9 cellular contexts compared by ENCODE assay signal in the genomic region with DNA sequence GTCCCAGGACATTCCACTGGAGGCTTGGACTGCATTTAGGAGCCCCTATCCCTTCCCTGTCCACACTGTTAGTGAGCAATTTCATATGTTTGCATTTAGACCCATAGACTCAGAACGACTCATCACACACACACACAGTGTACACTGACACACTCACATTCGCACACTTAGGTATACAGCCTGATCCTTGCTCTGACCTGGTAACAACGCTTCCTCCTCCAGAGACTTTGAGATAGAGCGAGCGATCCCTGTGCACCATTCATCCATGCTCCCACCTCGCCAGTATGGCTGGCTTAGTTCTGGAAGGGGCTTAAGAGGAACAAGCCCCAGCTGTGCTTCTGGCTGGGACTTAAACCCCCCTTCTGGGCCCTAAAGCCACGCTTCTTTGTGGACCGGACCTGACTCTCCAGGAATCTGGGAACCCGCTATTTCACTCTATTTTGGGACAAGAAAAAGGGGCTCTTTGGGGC. TPM values are rescaled to one million over a fixed set of nuclear protein-coding genes. Genes with fewer than 3 reads are reported as not detected.
A peak's percentile ranks its signal among the peaks of the same experiment; 100 is the strongest.
DNase-seq lines count a peak whose midpoint lies in the region; ATAC-seq, FAIRE-seq and TF ChIP-seq lines count a peak whose summit lies in the region.
"Had no signal": no experiment of that assay in that cellular context is flagged by ENCODE, and none has a peak within 500 bp of the region (broad histone marks: within the 10 kb centered on the region; RNA-seq: fewer than 3 reads in every experiment).

No MANE protein-coding gene starts in this region.

- no peaks in the 10 kb centered on the region for H3K79me2 ChIP-seq in Karpas-422 (ENCODE audit: low read length)
- no peaks in the 10 kb centered on the region for H3K79me2 ChIP-seq in astrocyte (ENCODE audit: insufficient read depth, low read length)

- H3K27ac ChIP-seq in CD4-positive, alpha-beta T cell (ENCODE audit: low read depth, low read length) = no peak overlapping the region
- H3K27ac ChIP-seq in Karpas-422 (ENCODE audit: low read length) = no peak overlapping the region
- no peak overlapping the region for H3K27ac ChIP-seq in astrocyte (ENCODE audit: low read depth, low read length)

- H3K27me3 Mint-ChIP-seq in CD4-positive, alpha-beta T cell = peaks cover 88% of the 10 kb centered on the region
- peaks cover 87% of the 10 kb centered on the region for H3K27me3 Mint-ChIP-seq in astrocyte (ENCODE audit: low read depth, unreplicated experiment)
- peaks cover 70 to 74% of the 10 kb centered on the region in 2 donors for H3K27me3 Mint-ChIP-seq in natural killer cell treated with Interleukin-12 subunit alpha and Interleukin-12 subunit beta and Interleukin-15 and Interleukin-18, amount 100 ng/mL, for 72 hours

- no peaks in the 10 kb centered on the region for H3K9me3 ChIP-seq in CD4-positive, alpha-beta T cell (ENCODE audit: control insufficient read depth, low read length)
- H3K9me3 ChIP-seq in Karpas-422 (ENCODE audit: low read length) (no peaks in the 10 kb centered on the region), astrocyte (ENCODE audit: insufficient read depth, low read depth, low read length) (peaks cover 8% of the 10 kb centered on the region)

- no peak for TF ChIP-seq CTCF in CD4-positive, alpha-beta T cell (IDR thresholded peaks at IDR 0.05)
- no peak for TF ChIP-seq CTCF in astrocyte (IDR thresholded peaks at IDR 0.05; ENCODE audit: insufficient read depth, low read depth, low read length)

- H3K4me1 Mint-ChIP-seq in CD4-positive, alpha-beta T cell (ENCODE audit: low read depth) = peaks cover 52% of the 10 kb centered on the region
- H3K4me1 Mint-ChIP-seq in astrocyte (ENCODE audit: low read depth, unreplicated experiment) = no peaks in the 10 kb centered on the region
- peaks cover 22 to 41% of the 10 kb centered on the region in 2 donors for H3K4me1 Mint-ChIP-seq in natural killer cell treated with Interleukin-12 subunit alpha and Interleukin-12 subunit beta and Interleukin-15 and Interleukin-18, amount 100 ng/mL, for 72 hours (ENCODE audit: low read depth in 2 of 2)

- no peaks in the 10 kb centered on the region for H3K36me3 ChIP-seq in Karpas-422 (ENCODE audit: insufficient read depth, low read length)
- no peaks in the 10 kb centered on the region for H3K36me3 ChIP-seq in astrocyte (ENCODE audit: insufficient read depth, low read length)

- no peaks in the 10 kb centered on the region for H3K9me2 ChIP-seq in Karpas-422 (replicated peaks; ENCODE audit: insufficient read depth, low read length)

- no peak for ATAC-seq in CD4-positive, alpha-beta T cell (ENCODE audit: poor library complexity)
- ATAC-seq in natural killer cell treated with Interleukin-12 subunit alpha and Interleukin-12 subunit beta and Interleukin-15 and Interleukin-18, amount 100 ng/mL, for 72 hours = no peak
- no peak for ATAC-seq in HG03097 (IDR thresholded peaks at IDR 0.05; ENCODE audit: low FRiP score, unreplicated experiment)
- ATAC-seq in GM21717 (IDR thresholded peaks at IDR 0.05; ENCODE audit: unreplicated experiment) = no peak

- H4K20me1 ChIP-seq in Karpas-422 (ENCODE audit: insufficient read depth, low read depth, low read length) (no peaks in the 10 kb centered on the region), astrocyte (ENCODE audit: insufficient read depth, low read length) (peaks cover 41% of the 10 kb centered on the region)

- H3K4me3 ChIP-seq in Karpas-422 (ENCODE audit: low read length) (peak overlapping the region; percentile 71), astrocyte (ENCODE audit: insufficient read depth, low read depth, low read length) (no peak overlapping the region)

- H3K4me1 ChIP-seq in Karpas-422 (ENCODE audit: low read length) = peaks cover 22% of the 10 kb centered on the region
- peaks cover 10% of the 10 kb centered on the region for H3K4me1 ChIP-seq in astrocyte (ENCODE audit: insufficient read depth, low read length)

- H3K9me3 Mint-ChIP-seq in CD4-positive, alpha-beta T cell = no peaks in the 10 kb centered on the region
- H3K9me3 Mint-ChIP-seq in astrocyte (ENCODE audit: unreplicated experiment) = peaks cover 23% of the 10 kb centered on the region
- H3K9me3 Mint-ChIP-seq in natural killer cell treated with Interleukin-12 subunit alpha and Interleukin-12 subunit beta and Interleukin-15 and Interleukin-18, amount 100 ng/mL, for 72 hours = no peaks in the 10 kb centered on the region

- DNase-seq in CD4-positive, alpha-beta T cell = no peak
- DNase-seq in Karpas-422 (peak; percentile 50), astrocyte (ENCODE audit: low read depth) (no peak), anterior cingulate cortex (lab: John Stamatoyannopoulos, UW) (no peak), NCI-H1105 treated with DMSO at 0.1 percent for 48 hours (lab: John Stamatoyannopoulos, UW) (no peak)
- DNase-seq in natural killer cell treated with Interleukin-12 subunit alpha and Interleukin-12 subunit beta and Interleukin-15 and Interleukin-18, amount 100 ng/mL, for 72 hours (ENCODE audit: low spot score) = no peak
- DNase-seq: hypothalamus had no signal

- H3K27me3 ChIP-seq in CD4-positive, alpha-beta T cell (ENCODE audit: control insufficient read depth, insufficient read depth, low read length) = peaks cover 89% of the 10 kb centered on the region
- H3K27me3 ChIP-seq in Karpas-422 (ENCODE audit: low read length) = no peaks in the 10 kb centered on the region
- peaks cover 95% of the 10 kb centered on the region for H3K27me3 ChIP-seq in astrocyte (ENCODE audit: insufficient read depth, low read length)

- POLR2A ChIA-PET in CD4-positive, alpha-beta T cell (lab: Charles Lee) = interaction anchor here (0.6 to 1.0 kb wide), 2 partner anchors 10 to 534 kb away, joined by 3 read pairs; no protein-coding TSS in a partner anchor

- FAIRE-seq in astrocyte (lab: Jason Lieb, UNC) = no peak

- H2AFZ ChIP-seq in Karpas-422 (ENCODE audit: low read length) (peak overlapping the region; percentile 95), astrocyte (ENCODE audit: low read depth, low read length) (no peak overlapping the region)

- H3K27ac Mint-ChIP-seq in CD4-positive, alpha-beta T cell = no peak overlapping the region
- H3K27ac Mint-ChIP-seq in astrocyte (ENCODE audit: unreplicated experiment) = peak overlapping the region; percentile 66
- peak overlapping the region in 1 of 2 donors; percentile 47 for H3K27ac Mint-ChIP-seq in natural killer cell treated with Interleukin-12 subunit alpha and Interleukin-12 subunit beta and Interleukin-15 and Interleukin-18, amount 100 ng/mL, for 72 hours

- intact Hi-C loops in CD4-positive, alpha-beta T cell (cut with DNase I, micrococcal nuclease) = no loop called here

- CTCF ChIA-PET in CD4-positive, alpha-beta T cell (lab: Charles Lee) = no interaction called here

- H3K9ac ChIP-seq in Karpas-422 (ENCODE audit: low read length) (peak overlapping the region; percentile 67), astrocyte (ENCODE audit: low read length) (no peak overlapping the region)

- no peaks in the 10 kb centered on the region for H3K36me3 Mint-ChIP-seq in CD4-positive, alpha-beta T cell (ENCODE audit: low read depth)
- no peaks in the 10 kb centered on the region for H3K36me3 Mint-ChIP-seq in astrocyte (ENCODE audit: low read depth, unreplicated experiment)
- H3K36me3 Mint-ChIP-seq in natural killer cell treated with Interleukin-12 subunit alpha and Interleukin-12 subunit beta and Interleukin-15 and Interleukin-18, amount 100 ng/mL, for 72 hours = no peaks in the 10 kb centered on the region

- H3K4me2 ChIP-seq in Karpas-422 (ENCODE audit: low read depth, low read length, poor library complexity, severe bottlenecking) (peak overlapping the region; percentile 90), astrocyte (ENCODE audit: low read length) (peak overlapping the region; percentile 65)

- peak overlapping the region; percentile 62 for H3K4me3 Mint-ChIP-seq in CD4-positive, alpha-beta T cell
- H3K4me3 Mint-ChIP-seq in astrocyte (ENCODE audit: unreplicated experiment) = peak overlapping the region; percentile 67
- peak overlapping the region; percentile 83 for H3K4me3 Mint-ChIP-seq in natural killer cell treated with Interleukin-12 subunit alpha and Interleukin-12 subunit beta and Interleukin-15 and Interleukin-18, amount 100 ng/mL, for 72 hours

RNA-seq across cellular contexts. Expression of a gene that starts 0.9 kb away (rescaled TPM):
- total RNA-seq in CD4-positive, alpha-beta T cell = not detected
- 0.07 TPM in 1 of 2 replicates, not detected in the other for total RNA-seq in Karpas-422 (2014; rRNA removed; shearing (Covaris generic); ENCODE audit: low replicate concordance)
- not detected in 2 replicates for total RNA-seq in astrocyte
- not detected for total RNA-seq in natural killer cell treated with Interleukin-12 subunit alpha and Interleukin-12 subunit beta and Interleukin-15 and Interleukin-18, amount 100 ng/mL, for 72 hours

RNA-seq across cellular contexts. Expression of a gene that starts 15.8 kb away (rescaled TPM):
- total RNA-seq in CD4-positive, alpha-beta T cell = not detected
- not detected in 2 replicates for total RNA-seq in Karpas-422 (2014; rRNA removed; shearing (Covaris generic); ENCODE audit: low replicate concordance)
- not detected in 2 replicates for total RNA-seq in astrocyte
- total RNA-seq in natural killer cell treated with Interleukin-12 subunit alpha and Interleukin-12 subunit beta and Interleukin-15 and Interleukin-18, amount 100 ng/mL, for 72 hours = under 1 TPM; 0.20 to 0.76 TPM

RNA-seq across cellular contexts. Expression of a gene that starts 26.7 kb away (rescaled TPM):
- not detected for total RNA-seq in CD4-positive, alpha-beta T cell
- total RNA-seq in Karpas-422 (2014; rRNA removed; shearing (Covaris generic); ENCODE audit: low replicate concordance) = not detected in 2 replicates
- total RNA-seq in astrocyte = not detected in 2 replicates
- 1 to 10 TPM in 1 of 2 donors, under 1 TPM in 1; 0.88 to 1.3 TPM for total RNA-seq in natural killer cell treated with Interleukin-12 subunit alpha and Interleukin-12 subunit beta and Interleukin-15 and Interleukin-18, amount 100 ng/mL, for 72 hours

RNA-seq across cellular contexts. Expression of a gene that starts 35.5 kb away (rescaled TPM):
- not detected for total RNA-seq in CD4-positive, alpha-beta T cell
- total RNA-seq in Karpas-422 (2014; rRNA removed; shearing (Covaris generic); ENCODE audit: low replicate concordance) = not detected in 2 replicates
- not detected in 2 replicates for total RNA-seq in astrocyte
- total RNA-seq in natural killer cell treated with Interleukin-12 subunit alpha and Interleukin-12 subunit beta and Interleukin-15 and Interleukin-18, amount 100 ng/mL, for 72 hours = 1 to 10 TPM in 1 of 2 donors, not detected in 1; 2.4 TPM

RNA-seq across cellular contexts. Expression of a gene that starts 41.8 kb away (rescaled TPM):
- under 1 TPM; 0.25 to 0.33 TPM for total RNA-seq in CD4-positive, alpha-beta T cell
- total RNA-seq in Karpas-422 (2014; rRNA removed; shearing (Covaris generic); ENCODE audit: low replicate concordance) = not detected in 2 replicates
- total RNA-seq in astrocyte = not detected in 2 replicates
- total RNA-seq in natural killer cell treated with Interleukin-12 subunit alpha and Interleukin-12 subunit beta and Interleukin-15 and Interleukin-18, amount 100 ng/mL, for 72 hours = not detected
